Comparison of ENCODE assay signal across 16 cellular contexts in genomic region chr11:2578934-2579280, GRCh38.
DNase-seq lines count a peak whose midpoint lies in the region; ATAC-seq and TF ChIP-seq lines count a peak whose summit lies in the region.
"Had no signal": no experiment of that assay in that cellular context is flagged by ENCODE, and none has a peak within 500 bp of the region (broad histone marks: within the 10 kb centered on the region; RNA-seq: fewer than 3 reads in every experiment).

No MANE protein-coding gene starts in this region.

- peaks cover 0 to 42% (median 0%) of the 10 kb centered on the region in 6 donors for H3K36me3 ChIP-seq in spleen

- POLR2A ChIA-PET in WTC11 (lab: Charles Lee), result no interaction called here

- ATAC-seq in WTC11 (no peak), HG03025 (IDR thresholded peaks at IDR 0.05; ENCODE audit: low FRiP score, unreplicated experiment) (no peak)
- ATAC-seq: HCT116 had no signal

- H3K9me3 Mint-ChIP-seq in activated T-cell treated with anti-CD3 and anti-CD28 coated beads, Interleukin-2, amount 50 U/mL, for 24 hours, result no peaks in the 10 kb centered on the region
- no peaks in the 10 kb centered on the region for H3K9me3 Mint-ChIP-seq in WTC11
- H3K9me3 Mint-ChIP-seq: CD4-positive, alpha-beta T cell had no signal

- no peaks in the 10 kb centered on the region for H3K4me1 Mint-ChIP-seq in activated T-cell treated with anti-CD3 and anti-CD28 coated beads, Interleukin-2, amount 50 U/mL, for 24 hours (ENCODE audit: low read depth)
- H3K4me1 Mint-ChIP-seq in WTC11, result no peaks in the 10 kb centered on the region

- intact Hi-C loops in spleen (cut with DNase I; ENCODE audit: low total_unique reads), result no loop called here

- H3K4me3 ChIP-seq in spleen, result no peak overlapping the region
- H3K4me3 ChIP-seq: A549 had no signal

- no peak overlapping the region for H3K4me3 Mint-ChIP-seq in activated T-cell treated with anti-CD3 and anti-CD28 coated beads, Interleukin-2, amount 50 U/mL, for 24 hours
- no peak overlapping the region for H3K4me3 Mint-ChIP-seq in WTC11
- H3K4me3 Mint-ChIP-seq: CD4-positive, alpha-beta T cell had no signal

- H3K27ac Mint-ChIP-seq in activated T-cell treated with anti-CD3 and anti-CD28 coated beads, Interleukin-2, amount 50 U/mL, for 24 hours, result no peak overlapping the region
- no peak overlapping the region for H3K27ac Mint-ChIP-seq in WTC11
- H3K27ac Mint-ChIP-seq: CD4-positive, alpha-beta T cell had no signal

- H3K4me1 ChIP-seq in spleen, result no peaks in the 10 kb centered on the region
- H3K4me1 ChIP-seq: A549 had no signal

- TF ChIP-seq CTCF in WTC11 (IDR thresholded peaks at IDR 0.05) (no peak), spleen (IDR thresholded peaks at IDR 0.05 in 8 of 11, conservative IDR thresholded peaks at IDR 0.05 in 3 of 11) (no peak)

- WGBS in spleen, 5 donors, result 84 to 89% (median 86%) methylated on average over 7 of the region's 7 CpGs

- H3K27ac ChIP-seq in spleen, result no peak overlapping the region
- H3K27ac ChIP-seq: A549 had no signal

- no peaks in the 10 kb centered on the region for H3K9me3 ChIP-seq in spleen
- H3K9me3 ChIP-seq: A549 had no signal

- TF ChIP-seq POLR2A in spleen (IDR thresholded peaks at IDR 0.05), result no peak

- H3K27me3 ChIP-seq in spleen (replicated peaks in 1 of 7), result no peaks in the 10 kb centered on the region

- H3K27me3 Mint-ChIP-seq in activated T-cell treated with anti-CD3 and anti-CD28 coated beads, Interleukin-2, amount 50 U/mL, for 24 hours, result no peaks in the 10 kb centered on the region
- peaks cover 62% of the 10 kb centered on the region for H3K27me3 Mint-ChIP-seq in WTC11 (ENCODE audit: low read depth)
- H3K27me3 Mint-ChIP-seq: CD4-positive, alpha-beta T cell had no signal

- H3K36me3 Mint-ChIP-seq in activated T-cell treated with anti-CD3 and anti-CD28 coated beads, Interleukin-2, amount 50 U/mL, for 24 hours (ENCODE audit: low read depth), result peaks cover 3% of the 10 kb centered on the region
- no peaks in the 10 kb centered on the region for H3K36me3 Mint-ChIP-seq in WTC11

- DNase-seq in activated T-cell treated with anti-CD3 and anti-CD28 coated beads, Interleukin-2, amount 50 U/mL, for 24 hours, result peak; percentile 23
- DNase-seq in activated T-cell treated with anti-CD3 and anti-CD28 coated beads, Interleukin-2, amount 50 U/mL, for 48 hours, result no peak
- DNase-seq in WTC11 (ENCODE audit: low spot score) (peak; percentile 7), mesenteric fat pad (ENCODE audit: low spot score) (peak; percentile 83), spleen (peak; percentile 43), 8988T (no peak), NCI-H446 (lab: John Stamatoyannopoulos, UW) (no peak)
- DNase-seq: Calu3, DMS79 treated with DMSO at 0.1 percent for 48 hours, NCI-H1436, NCI-H2081, NCI-H526 treated with DMSO at 0.1 percent for 48 hours had no signal

- CTCF ChIA-PET in WTC11 (lab: Charles Lee), result interaction anchor here (0.7 to 1.3 kb wide), 2 partner anchors 12 to 312 kb away, joined by 3 read pairs; no protein-coding TSS in a partner anchor

TF ChIP-seq in WTC11, 78 proteins besides CTCF, POLR2A, EP300 and RAD21:
- TF ChIP-seq, protein P1, sequence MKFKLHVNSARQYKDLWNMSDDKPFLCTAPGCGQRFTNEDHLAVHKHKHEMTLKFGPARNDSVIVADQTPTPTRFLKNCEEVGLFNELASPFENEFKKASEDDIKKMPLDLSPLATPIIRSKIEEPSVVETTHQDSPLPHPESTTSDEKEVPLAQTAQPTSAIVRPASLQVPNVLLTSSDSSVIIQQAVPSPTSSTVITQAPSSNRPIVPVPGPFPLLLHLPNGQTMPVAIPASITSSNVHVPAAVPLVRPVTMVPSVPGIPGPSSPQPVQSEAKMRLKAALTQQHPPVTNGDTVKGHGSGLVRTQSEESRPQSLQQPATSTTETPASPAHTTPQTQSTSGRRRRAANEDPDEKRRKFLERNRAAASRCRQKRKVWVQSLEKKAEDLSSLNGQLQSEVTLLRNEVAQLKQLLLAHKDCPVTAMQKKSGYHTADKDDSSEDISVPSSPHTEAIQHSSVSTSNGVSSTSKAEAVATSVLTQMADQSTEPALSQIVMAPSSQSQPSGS (CRISPR knock-in tag; IDR thresholded peaks at IDR 0.05; ENCODE audit: borderline replicate concordance, low read depth), result no peak
- TF ChIP-seq, protein P2, sequence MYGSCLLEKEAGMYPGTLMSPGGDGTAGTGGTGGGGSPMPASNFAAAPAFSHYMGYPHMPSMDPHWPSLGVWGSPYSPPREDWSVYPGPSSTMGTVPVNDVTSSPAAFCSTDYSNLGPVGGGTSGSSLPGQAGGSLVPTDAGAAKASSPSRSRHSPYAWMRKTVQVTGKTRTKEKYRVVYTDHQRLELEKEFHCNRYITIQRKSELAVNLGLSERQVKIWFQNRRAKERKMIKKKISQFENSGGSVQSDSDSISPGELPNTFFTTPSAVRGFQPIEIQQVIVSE (CRISPR knock-in tag; IDR thresholded peaks at IDR 0.05; ENCODE audit: borderline replicate concordance), result no peak
TF ChIP-seq in WTC11: peak in this region for 0.

Comparison
In these comparisons a context has a peak if more than half of its experiments do, and no peak if none do; other contexts are left out.
1. DNase-seq: peak in activated T-cell treated with anti-CD3 and anti-CD28 coated beads, Interleukin-2, amount 50 U/mL, for 24 hours (single experiment), WTC11 (single experiment), mesenteric fat pad (single experiment) and spleen (single experiment); none in activated T-cell treated with anti-CD3 and anti-CD28 coated beads, Interleukin-2, amount 50 U/mL, for 48 hours (0 of 2), 8988T (single experiment) and NCI-H446 (0 of 2).